ENCODE assay signal across 8 cellular contexts in genomic region chr11:66639066-66639813, GRCh38. TPM values are rescaled to one million over a fixed set of nuclear protein-coding genes. Genes with fewer than 3 reads are reported as not detected.
DNase-seq lines count a peak whose midpoint lies in the region; ATAC-seq and TF ChIP-seq lines count a peak whose summit lies in the region.

No MANE protein-coding gene starts in this region.

- H3K27ac ChIP-seq in H9 (ENCODE audit: insufficient read length, low read depth, low read length) = peak overlapping the region; percentile 60

- H3K27me3 Mint-ChIP-seq in H9 (ENCODE audit: low read depth) = peaks cover 2% of the 10 kb centered on the region; the same call in 1 of the 2 replicates
- no peaks in the 10 kb centered on the region for H3K27me3 Mint-ChIP-seq in T-helper 17 cell
- H3K27me3 Mint-ChIP-seq in naive thymus-derived CD8-positive, alpha-beta T cell = no peaks in the 10 kb centered on the region

- H3K56ac ChIP-seq in H9 (ENCODE audit: insufficient read length, low read depth, low read length) = peak overlapping the region; percentile 82

- peak; percentile 34 for DNase-seq in Ammon's horn (ENCODE audit: low spot score)
- DNase-seq in H9 = no peak
- peak in 1 of 3 donors; percentile 19 for DNase-seq in T-helper 17 cell
- DNase-seq in epithelial cell of esophagus (ENCODE audit: low read depth) = peak; percentile 26
- peak in 8 of 10 donors; percentile 15 to 68 (median 42) for DNase-seq in naive thymus-derived CD8-positive, alpha-beta T cell

- H3K9me3 Mint-ChIP-seq in H9 = no peaks in the 10 kb centered on the region
- no peaks in the 10 kb centered on the region for H3K9me3 Mint-ChIP-seq in naive thymus-derived CD8-positive, alpha-beta T cell

- ATAC-seq in T-helper 17 cell = peak; percentile 1
- peak; percentile 13 to 24 for ATAC-seq in naive thymus-derived CD8-positive, alpha-beta T cell
- no peak for ATAC-seq in HG02970 (IDR thresholded peaks at IDR 0.05; ENCODE audit: low FRiP score, unreplicated experiment)
- no peak for ATAC-seq in GM18858 (IDR thresholded peaks at IDR 0.05; ENCODE audit: unreplicated experiment)
- ATAC-seq in GM18498 (IDR thresholded peaks at IDR 0.05; ENCODE audit: unreplicated experiment) = no peak

- H2BK5ac ChIP-seq in H9 (ENCODE audit: insufficient read length, low read length) = no peak overlapping the region

- peak overlapping the region; percentile 40 for H2BK120ac ChIP-seq in H9 (ENCODE audit: low read depth, low read length, poor library complexity, severe bottlenecking)

- peaks cover 49% of the 10 kb centered on the region for H3K79me2 ChIP-seq in H9 (ENCODE audit: insufficient read depth, low read length)

- peaks cover 61 to 63% of the 10 kb centered on the region in 2 experiments for H3K4me1 Mint-ChIP-seq in H9
- peaks cover 62% of the 10 kb centered on the region for H3K4me1 Mint-ChIP-seq in T-helper 17 cell
- peaks cover 41 to 80% (median 75%) of the 10 kb centered on the region in 4 donors for H3K4me1 Mint-ChIP-seq in naive thymus-derived CD8-positive, alpha-beta T cell

- H3K4me3 ChIP-seq in epithelial cell of esophagus (ENCODE audit: low read length) = peak overlapping the region; percentile 95

- H3K14ac ChIP-seq in H9 (ENCODE audit: insufficient read depth, low read length) = peak overlapping the region; percentile 98

- no peak overlapping the region for H2BK20ac ChIP-seq in H9 (ENCODE audit: low read depth, low read length, poor library complexity, severe bottlenecking)

- H3K36me3 Mint-ChIP-seq in H9 (ENCODE audit: insufficient read depth in 1 of 3, low read depth in 3 of 3) (peaks cover 44 to 79% (median 70%) of the 10 kb centered on the region in 3 experiments), T-helper 17 cell (ENCODE audit: low read depth) (peaks cover 21% of the 10 kb centered on the region)
- peaks cover 27 to 66% (median 44%) of the 10 kb centered on the region in 3 donors for H3K36me3 Mint-ChIP-seq in naive thymus-derived CD8-positive, alpha-beta T cell

- no peaks in the 10 kb centered on the region for H3K27me3 ChIP-seq in H9 (ENCODE audit: insufficient read depth, low read length)

- H3K9ac ChIP-seq in H9 (ENCODE audit: extremely low read depth, insufficient read length, low read length) = peak overlapping the region; percentile 100

- no peak overlapping the region for H3K23ac ChIP-seq in H9 (ENCODE audit: insufficient read length, low read depth, low read length)

- peak overlapping the region; percentile 13 for H4K91ac ChIP-seq in H9 (ENCODE audit: insufficient read length, low read depth, low read length)

- H3K4me3 Mint-ChIP-seq in H9 = peak overlapping the region; percentile 99 to 100
- H3K4me3 Mint-ChIP-seq in T-helper 17 cell = peak overlapping the region; percentile 98
- peak overlapping the region; percentile 89 to 99 (median 95) for H3K4me3 Mint-ChIP-seq in naive thymus-derived CD8-positive, alpha-beta T cell

- H3K27ac Mint-ChIP-seq in H9 (peak overlapping the region; percentile 100), T-helper 17 cell (peak overlapping the region; percentile 98)
- peak overlapping the region; percentile 89 to 99 (median 97) for H3K27ac Mint-ChIP-seq in naive thymus-derived CD8-positive, alpha-beta T cell

- H4K5ac ChIP-seq in H9 (ENCODE audit: insufficient read length, low read depth, low read length) = peak overlapping the region; percentile 74

- H3T11ph ChIP-seq in H9 (ENCODE audit: low read length) = no peak overlapping the region

- H3K23me2 ChIP-seq in H9 (ENCODE audit: insufficient read length, low read depth, low read length, poor library complexity, severe bottlenecking) = peaks cover 12% of the 10 kb centered on the region

- H2BK12ac ChIP-seq in H9 (ENCODE audit: insufficient read length, low read depth, low read length) = no peak overlapping the region

- H2AFZ ChIP-seq in H9 (ENCODE audit: low read length) = no peak overlapping the region

- no peak overlapping the region for H2AK5ac ChIP-seq in H9 (ENCODE audit: insufficient read length, low read length)

- no peaks in the 10 kb centered on the region for H3K79me1 ChIP-seq in H9 (ENCODE audit: insufficient read depth, low read depth, low read length, poor library complexity, severe bottlenecking)

- H2BK15ac ChIP-seq in H9 (ENCODE audit: low read depth, low read length) = no peak overlapping the region

- H3K4me2 ChIP-seq in H9 (ENCODE audit: insufficient read depth, insufficient read length, low read length) = peak overlapping the region; percentile 95

- no peaks in the 10 kb centered on the region for H3K9me3 ChIP-seq in H9 (ENCODE audit: control insufficient read depth, low read depth, low read length)
- H3K9me3 ChIP-seq in T-helper 17 cell (ENCODE audit: control insufficient read depth, low read length, poor library complexity, severe bottlenecking) = no peaks in the 10 kb centered on the region

- H3K4me1 ChIP-seq in H9 (ENCODE audit: insufficient read depth, low read length) = peaks cover 3% of the 10 kb centered on the region

- H4K20me1 ChIP-seq in H9 (ENCODE audit: control insufficient read depth, insufficient read depth, insufficient read length) = no peaks in the 10 kb centered on the region

- TF ChIP-seq CTCF in H9 (conservative IDR thresholded peaks at IDR 0.05) = no peak; the same call in 2 of the 3 replicates
- TF ChIP-seq CTCF in epithelial cell of esophagus (IDR thresholded peaks at IDR 0.05; ENCODE audit: insufficient read depth, low read depth, low read length, missing control alignments) = no peak

- no peak overlapping the region; the same call in 1 of the 2 replicates for H3K4ac ChIP-seq in H9 (ENCODE audit: low read depth, low read length)

- POLR2A ChIA-PET in naive thymus-derived CD8-positive, alpha-beta T cell (lab: Charles Lee) = interaction anchor here (0.7 to 7.0 kb wide), 20 partner anchors 9 to 762 kb away, joined by 3 to 198 read pairs (median 4); partner anchors contain the start of genes ACTN3, CCDC87, CCS and CD248

- peak overlapping the region; percentile 22 for H4K8ac ChIP-seq in H9 (replicated peaks; ENCODE audit: insufficient read length, low read depth, low read length)

- H3K18ac ChIP-seq in H9 (ENCODE audit: insufficient read length, low read depth, low read length) = peak overlapping the region; percentile 92

- WGBS in H9 (ENCODE audit: extremely low coverage, insufficient read length, low lambda C conversion rate) = no CpG with 5 or more reads among the region's 27 CpGs

RNA-seq across cellular contexts. Expression of gene RBM4, which starts 0.7 kb away (rescaled TPM):
- total RNA-seq in H9 (2021) (264 and 272 TPM in 2 replicates), T-helper 17 cell (100 to 1,000 TPM; 205 to 261 TPM)
- total RNA-seq in naive thymus-derived CD8-positive, alpha-beta T cell = 100 to 1,000 TPM; 213 to 232 TPM
- polyA plus RNA-seq in naive thymus-derived CD8-positive, alpha-beta T cell = 100 to 1,000 TPM; 250 to 283 (median 262) TPM

RNA-seq across cellular contexts. Expression of gene RBM14, which starts 22.8 kb away (rescaled TPM):
- total RNA-seq in H9 (2021) (164 and 171 TPM in 2 replicates), T-helper 17 cell (100 to 1,000 TPM; 286 to 398 TPM)
- 100 to 1,000 TPM; 182 to 194 TPM for total RNA-seq in naive thymus-derived CD8-positive, alpha-beta T cell
- polyA plus RNA-seq in naive thymus-derived CD8-positive, alpha-beta T cell = 10 to 100 TPM; 70.2 to 91.8 (median 83.3) TPM

RNA-seq across cellular contexts. Expression of gene RBM4B, which starts 38.4 kb away (rescaled TPM):
- total RNA-seq in H9 (2021) (34.0 and 36.9 TPM in 2 replicates), T-helper 17 cell (1 to 10 TPM; 7.3 to 9.9 TPM)
- 10 to 100 TPM; 25.1 to 26.0 TPM for total RNA-seq in naive thymus-derived CD8-positive, alpha-beta T cell
- 10 to 100 TPM in 2 of 3 donors, 1 to 10 TPM in 1; 7.7 to 12.3 (median 10.8) TPM for polyA plus RNA-seq in naive thymus-derived CD8-positive, alpha-beta T cell

RNA-seq across cellular contexts. Expression of gene CCS, which starts 46.3 kb away (rescaled TPM):
- 57.5 and 61.1 TPM in 2 replicates for total RNA-seq in H9 (2021)
- 10 to 100 TPM; 23.1 to 23.4 TPM for total RNA-seq in T-helper 17 cell
- total RNA-seq in naive thymus-derived CD8-positive, alpha-beta T cell = 10 to 100 TPM; 57.2 to 59.1 TPM
- polyA plus RNA-seq in naive thymus-derived CD8-positive, alpha-beta T cell = 10 to 100 TPM; 39.2 to 53.4 (median 46.6) TPM

RNA-seq across cellular contexts. Expression of gene CCDC87, which starts 46.4 kb away (rescaled TPM):
- total RNA-seq in H9 (2021) = 0.88 and 1.1 TPM in 2 replicates
- total RNA-seq in T-helper 17 cell = 1 to 10 TPM in 1 of 2 donors, under 1 TPM in 1; 0.63 to 2.3 TPM
- total RNA-seq in naive thymus-derived CD8-positive, alpha-beta T cell = under 1 TPM in 1 of 2 experiments, not detected in 1; 0.16 TPM
- not detected for polyA plus RNA-seq in naive thymus-derived CD8-positive, alpha-beta T cell

Comparison
In these comparisons a context has a peak if more than half of its experiments do, and no peak if none do; other contexts are left out.
1. ATAC-seq: peak in T-helper 17 cell (single experiment) and naive thymus-derived CD8-positive, alpha-beta T cell (2 of 2); none in HG02970 (single experiment), GM18858 (single experiment) and GM18498 (single experiment).
2. Peak in every context shown above with its lines, with median percentiles within 50 percentile points of each other: H3K27ac Mint-ChIP-seq and H3K4me3 Mint-ChIP-seq.